26 cellular contexts compared by ENCODE assay signal in genomic region chr15:57683481-57683880, GRCh38.
"Had no signal": no experiment of that assay in that cellular context is flagged by ENCODE, and none has a peak within 500 bp of the region (broad histone marks: within the 10 kb centered on the region; RNA-seq: fewer than 3 reads in every experiment).

No MANE protein-coding gene starts in this region.

- ATAC-seq: activated CD8-positive, alpha-beta memory T cell treated with anti-CD3 and anti-CD28 coated beads, Interleukin-2, amount 10 ng/mL, durations not matched to agents 7 days and 5 days; activated naive CD8-positive, alpha-beta T cell treated with anti-CD3 and anti-CD28 coated beads, Interleukin-2, amount 50 U/mL, for 24 hours; Panc1; SK-N-SH treated with all-trans-retinoic acid at 6 μM for 48 hours had no signal

- DNase-seq: activated CD4-positive, alpha-beta memory T cell treated with anti-CD3 and anti-CD28 coated beads, Interleukin-2, amount 10 ng/mL, durations not matched to agents 7 days and 5 days; activated CD4-positive, alpha-beta T cell treated with anti-CD3 and anti-CD28 coated beads for 1 hour; activated CD4-positive, alpha-beta T cell treated with anti-CD3 and anti-CD28 coated beads for 48 hours; activated CD4-positive, CD25-positive, alpha-beta regulatory T cell; activated CD8-positive, alpha-beta memory T cell treated with anti-CD3 and anti-CD28 coated beads for 24 hours; activated CD8-positive, alpha-beta memory T cell treated with anti-CD3 and anti-CD28 coated beads, Interleukin-2, amount 10 ng/mL, durations not matched to agents 7 days and 5 days; activated CD8-positive, alpha-beta memory T cell treated with anti-CD3 and anti-CD28 coated beads, Interleukin-2, amount 50 U/mL, for 48 hours; activated effector memory CD4-positive, alpha-beta T cell treated with Interleukin-2 at 50 U/mL for 16 hours; activated naive CD4-positive, alpha-beta T cell treated with anti-CD3 and anti-CD28 coated beads, Interleukin-2, amount 10 ng/mL, durations not matched to agents 7 days and 5 days; activated naive CD8-positive, alpha-beta T cell treated with anti-CD3 and anti-CD28 coated beads, Interleukin-2, amount 50 U/mL, for 24 hours; activated T-cell treated with anti-CD3 and anti-CD28 coated beads, Interleukin-2, amount 50 U/mL, for 48 hours; anterior cingulate cortex; Karpas-422; KBM-7; NCI-H1105; NCI-H1417 treated with DMSO at 0.1 percent for 48 hours; NCI-H187 treated with DMSO at 0.1 percent for 48 hours; NCI-H345; NCI-H524 treated with DMSO at 0.1 percent for 48 hours; SIG-M5; T-helper 1 cell; T-helper 2 cell; T-helper 9 cell; WERI-Rb-1 had no signal

- H3K36me3 ChIP-seq: WERI-Rb-1 had no signal

- H3K27ac ChIP-seq: WERI-Rb-1 had no signal
